ENCODE assay signal across 1 cellular context in the genomic region with DNA sequence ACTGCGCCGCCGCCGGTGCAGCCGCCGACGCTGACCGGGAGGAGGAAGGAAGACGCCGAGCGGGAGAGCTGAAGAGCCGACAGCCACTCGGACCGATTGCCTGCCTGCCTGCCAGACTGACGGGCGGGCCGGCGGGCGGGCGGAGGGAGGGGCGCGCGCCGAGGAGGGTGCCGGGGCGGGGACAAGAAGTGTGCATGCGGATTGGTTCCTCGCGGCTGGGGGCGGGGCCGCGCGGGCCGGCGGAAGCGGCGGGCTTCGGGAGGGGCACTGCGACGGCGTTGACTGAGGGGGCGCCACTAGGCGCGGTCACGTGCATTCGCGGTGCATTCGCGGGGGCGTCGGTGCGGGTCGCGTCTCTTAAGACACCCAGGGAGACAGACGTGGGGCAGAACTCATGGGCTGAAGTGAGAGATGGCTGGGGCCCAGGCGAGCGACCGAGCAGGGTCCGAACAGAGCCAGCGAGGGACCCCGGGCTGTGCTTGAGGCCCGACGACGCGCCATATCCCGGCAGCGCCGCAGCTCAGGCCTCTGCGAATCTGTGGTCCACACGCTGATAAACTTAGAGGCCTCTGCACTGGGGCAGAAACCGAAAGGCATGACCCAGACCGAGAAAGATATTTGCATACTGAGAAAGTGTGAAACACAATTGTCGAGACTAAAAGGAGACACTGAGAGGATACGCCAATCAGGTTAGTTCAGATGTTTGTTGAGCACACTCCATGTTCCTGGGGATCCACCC.
TF ChIP-seq lines count a peak whose summit lies in the region.

A gene (minus strand): TSS at position 118 of the 739 bp plus-strand sequence. CDS start 205 bp downstream, outside the sequence.

TF ChIP-seq in HepG2, 621 proteins besides CTCF, POLR2A, EP300 and RAD21 (continued from another document and continues in another):
- TF ChIP-seq, protein P1, sequence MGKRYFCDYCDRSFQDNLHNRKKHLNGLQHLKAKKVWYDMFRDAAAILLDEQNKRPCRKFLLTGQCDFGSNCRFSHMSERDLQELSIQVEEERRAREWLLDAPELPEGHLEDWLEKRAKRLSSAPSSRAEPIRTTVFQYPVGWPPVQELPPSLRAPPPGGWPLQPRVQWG (CRISPR knock-in tag; IDR thresholded peaks at IDR 0.05; ENCODE audit: borderline replicate concordance, low read depth), result no peak
- no peak for TF ChIP-seq SYNCRIP (IDR thresholded peaks at IDR 0.05; ENCODE audit: insufficient read depth, low read depth, low read length)
- no peak for TF ChIP-seq ZNF180 (CRISPR knock-in tag; IDR thresholded peaks at IDR 0.05; ENCODE audit: borderline replicate concordance, low read depth)
- TF ChIP-seq GZF1 (CRISPR knock-in tag; IDR thresholded peaks at IDR 0.05), result no peak
- TF ChIP-seq ATAD3A (CRISPR knock-in tag; IDR thresholded peaks at IDR 0.05), result no peak
- TF ChIP-seq ZNF616 (CRISPR knock-in tag; IDR thresholded peaks at IDR 0.05; ENCODE audit: low read depth), result peak; percentile 85; the same call in 1 of the 2 replicates
- peak; percentile 77; the same call in 1 of the 2 replicates for TF ChIP-seq TOE1 (CRISPR knock-in tag; IDR thresholded peaks at IDR 0.05)
- TF ChIP-seq REL (CRISPR knock-in tag; conservative IDR thresholded peaks at IDR 0.05), result peak; percentile 80
- no peak for TF ChIP-seq KLF9 (CRISPR knock-in tag; IDR thresholded peaks at IDR 0.05; ENCODE audit: low read depth)
- no peak for TF ChIP-seq NFE2 (CRISPR knock-in tag; IDR thresholded peaks at IDR 0.05)
- TF ChIP-seq CHCHD3 (CRISPR knock-in tag; IDR thresholded peaks at IDR 0.05), result peak; percentile 46; the same call in 1 of the 2 replicates
- TF ChIP-seq MTF2 (CRISPR knock-in tag; IDR thresholded peaks at IDR 0.05; ENCODE audit: borderline replicate concordance), result no peak
- TF ChIP-seq, protein P2, sequence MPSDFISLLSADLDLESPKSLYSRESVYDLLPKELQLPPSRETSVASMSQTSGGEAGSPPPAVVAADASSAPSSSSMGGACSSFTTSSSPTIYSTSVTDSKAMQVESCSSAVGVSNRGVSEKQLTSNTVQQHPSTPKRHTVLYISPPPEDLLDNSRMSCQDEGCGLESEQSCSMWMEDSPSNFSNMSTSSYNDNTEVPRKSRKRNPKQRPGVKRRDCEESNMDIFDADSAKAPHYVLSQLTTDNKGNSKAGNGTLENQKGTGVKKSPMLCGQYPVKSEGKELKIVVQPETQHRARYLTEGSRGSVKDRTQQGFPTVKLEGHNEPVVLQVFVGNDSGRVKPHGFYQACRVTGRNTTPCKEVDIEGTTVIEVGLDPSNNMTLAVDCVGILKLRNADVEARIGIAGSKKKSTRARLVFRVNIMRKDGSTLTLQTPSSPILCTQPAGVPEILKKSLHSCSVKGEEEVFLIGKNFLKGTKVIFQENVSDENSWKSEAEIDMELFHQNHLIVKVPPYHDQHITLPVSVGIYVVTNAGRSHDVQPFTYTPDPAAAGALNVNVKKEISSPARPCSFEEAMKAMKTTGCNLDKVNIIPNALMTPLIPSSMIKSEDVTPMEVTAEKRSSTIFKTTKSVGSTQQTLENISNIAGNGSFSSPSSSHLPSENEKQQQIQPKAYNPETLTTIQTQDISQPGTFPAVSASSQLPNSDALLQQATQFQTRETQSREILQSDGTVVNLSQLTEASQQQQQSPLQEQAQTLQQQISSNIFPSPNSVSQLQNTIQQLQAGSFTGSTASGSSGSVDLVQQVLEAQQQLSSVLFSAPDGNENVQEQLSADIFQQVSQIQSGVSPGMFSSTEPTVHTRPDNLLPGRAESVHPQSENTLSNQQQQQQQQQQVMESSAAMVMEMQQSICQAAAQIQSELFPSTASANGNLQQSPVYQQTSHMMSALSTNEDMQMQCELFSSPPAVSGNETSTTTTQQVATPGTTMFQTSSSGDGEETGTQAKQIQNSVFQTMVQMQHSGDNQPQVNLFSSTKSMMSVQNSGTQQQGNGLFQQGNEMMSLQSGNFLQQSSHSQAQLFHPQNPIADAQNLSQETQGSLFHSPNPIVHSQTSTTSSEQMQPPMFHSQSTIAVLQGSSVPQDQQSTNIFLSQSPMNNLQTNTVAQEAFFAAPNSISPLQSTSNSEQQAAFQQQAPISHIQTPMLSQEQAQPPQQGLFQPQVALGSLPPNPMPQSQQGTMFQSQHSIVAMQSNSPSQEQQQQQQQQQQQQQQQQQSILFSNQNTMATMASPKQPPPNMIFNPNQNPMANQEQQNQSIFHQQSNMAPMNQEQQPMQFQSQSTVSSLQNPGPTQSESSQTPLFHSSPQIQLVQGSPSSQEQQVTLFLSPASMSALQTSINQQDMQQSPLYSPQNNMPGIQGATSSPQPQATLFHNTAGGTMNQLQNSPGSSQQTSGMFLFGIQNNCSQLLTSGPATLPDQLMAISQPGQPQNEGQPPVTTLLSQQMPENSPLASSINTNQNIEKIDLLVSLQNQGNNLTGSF (CRISPR knock-in tag; IDR thresholded peaks at IDR 0.05), result peak; percentile 88; the same call in 1 of the 2 replicates
- peak; percentile 80; the same call in 1 of the 2 replicates for TF ChIP-seq ZNF772 (CRISPR knock-in tag; IDR thresholded peaks at IDR 0.05)
- TF ChIP-seq NKX3-1 (CRISPR knock-in tag; IDR thresholded peaks at IDR 0.05), result peak; percentile 77; the same call in 1 of the 2 replicates
- TF ChIP-seq, protein P3, sequence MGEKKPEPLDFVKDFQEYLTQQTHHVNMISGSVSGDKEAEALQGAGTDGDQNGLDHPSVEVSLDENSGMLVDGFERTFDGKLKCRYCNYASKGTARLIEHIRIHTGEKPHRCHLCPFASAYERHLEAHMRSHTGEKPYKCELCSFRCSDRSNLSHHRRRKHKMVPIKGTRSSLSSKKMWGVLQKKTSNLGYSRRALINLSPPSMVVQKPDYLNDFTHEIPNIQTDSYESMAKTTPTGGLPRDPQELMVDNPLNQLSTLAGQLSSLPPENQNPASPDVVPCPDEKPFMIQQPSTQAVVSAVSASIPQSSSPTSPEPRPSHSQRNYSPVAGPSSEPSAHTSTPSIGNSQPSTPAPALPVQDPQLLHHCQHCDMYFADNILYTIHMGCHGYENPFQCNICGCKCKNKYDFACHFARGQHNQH (CRISPR knock-in tag; IDR thresholded peaks at IDR 0.05), result peak; percentile 77
- TF ChIP-seq SRSF9 (IDR thresholded peaks at IDR 0.05; ENCODE audit: borderline replicate concordance, insufficient read depth, low read depth, low read length, poor library complexity, severe bottlenecking), result no peak
- peak; percentile 85 for TF ChIP-seq CBX1 (IDR thresholded peaks at IDR 0.05; ENCODE audit: low read depth)
- peak; percentile 79; the same call in 1 of the 2 replicates for TF ChIP-seq HOXA5 (CRISPR knock-in tag; IDR thresholded peaks at IDR 0.05)
- no peak for TF ChIP-seq SIN3B (IDR thresholded peaks at IDR 0.05; ENCODE audit: low read length)
- no peak for TF ChIP-seq ZNF33A (CRISPR knock-in tag; IDR thresholded peaks at IDR 0.05; ENCODE audit: borderline replicate concordance)
- TF ChIP-seq, protein P4, sequence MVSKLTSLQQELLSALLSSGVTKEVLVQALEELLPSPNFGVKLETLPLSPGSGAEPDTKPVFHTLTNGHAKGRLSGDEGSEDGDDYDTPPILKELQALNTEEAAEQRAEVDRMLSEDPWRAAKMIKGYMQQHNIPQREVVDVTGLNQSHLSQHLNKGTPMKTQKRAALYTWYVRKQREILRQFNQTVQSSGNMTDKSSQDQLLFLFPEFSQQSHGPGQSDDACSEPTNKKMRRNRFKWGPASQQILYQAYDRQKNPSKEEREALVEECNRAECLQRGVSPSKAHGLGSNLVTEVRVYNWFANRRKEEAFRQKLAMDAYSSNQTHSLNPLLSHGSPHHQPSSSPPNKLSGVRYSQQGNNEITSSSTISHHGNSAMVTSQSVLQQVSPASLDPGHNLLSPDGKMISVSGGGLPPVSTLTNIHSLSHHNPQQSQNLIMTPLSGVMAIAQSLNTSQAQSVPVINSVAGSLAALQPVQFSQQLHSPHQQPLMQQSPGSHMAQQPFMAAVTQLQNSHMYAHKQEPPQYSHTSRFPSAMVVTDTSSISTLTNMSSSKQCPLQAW (CRISPR knock-in tag; IDR thresholded peaks at IDR 0.05), result no peak
- no peak; the same call in 1 of the 2 replicates for TF ChIP-seq ZFP1 (CRISPR knock-in tag; IDR thresholded peaks at IDR 0.05)
- peak; percentile 95 for TF ChIP-seq ARNT2 (CRISPR knock-in tag; IDR thresholded peaks at IDR 0.05; ENCODE audit: low read depth)
- no peak for TF ChIP-seq HNRNPH1 (optimal IDR thresholded peaks at IDR 0.05; ENCODE audit: low read depth, low read length)
- TF ChIP-seq HOXA9 (CRISPR knock-in tag; IDR thresholded peaks at IDR 0.05; ENCODE audit: borderline replicate concordance), result 0 out of 2 replicates have a peak, but pooled peaks have one; percentile 88
- no peak for TF ChIP-seq ARNT (IDR thresholded peaks at IDR 0.05)
- TF ChIP-seq, protein P5, sequence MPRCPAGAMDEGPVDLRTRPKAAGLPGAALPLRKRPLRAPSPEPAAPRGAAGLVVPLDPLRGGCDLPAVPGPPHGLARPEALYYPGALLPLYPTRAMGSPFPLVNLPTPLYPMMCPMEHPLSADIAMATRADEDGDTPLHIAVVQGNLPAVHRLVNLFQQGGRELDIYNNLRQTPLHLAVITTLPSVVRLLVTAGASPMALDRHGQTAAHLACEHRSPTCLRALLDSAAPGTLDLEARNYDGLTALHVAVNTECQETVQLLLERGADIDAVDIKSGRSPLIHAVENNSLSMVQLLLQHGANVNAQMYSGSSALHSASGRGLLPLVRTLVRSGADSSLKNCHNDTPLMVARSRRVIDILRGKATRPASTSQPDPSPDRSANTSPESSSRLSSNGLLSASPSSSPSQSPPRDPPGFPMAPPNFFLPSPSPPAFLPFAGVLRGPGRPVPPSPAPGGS (CRISPR knock-in tag; IDR thresholded peaks at IDR 0.05), result no peak; the same call in 1 of the 2 replicates
- no peak for TF ChIP-seq CHD4 (IDR thresholded peaks at IDR 0.05; ENCODE audit: borderline replicate concordance, low read length)
- no peak for TF ChIP-seq SOX6 (IDR thresholded peaks at IDR 0.05)
- peak; percentile 77; the same call in 1 of the 2 replicates for TF ChIP-seq SOX6 (CRISPR knock-in tag; IDR thresholded peaks at IDR 0.05)
- TF ChIP-seq, protein P6, sequence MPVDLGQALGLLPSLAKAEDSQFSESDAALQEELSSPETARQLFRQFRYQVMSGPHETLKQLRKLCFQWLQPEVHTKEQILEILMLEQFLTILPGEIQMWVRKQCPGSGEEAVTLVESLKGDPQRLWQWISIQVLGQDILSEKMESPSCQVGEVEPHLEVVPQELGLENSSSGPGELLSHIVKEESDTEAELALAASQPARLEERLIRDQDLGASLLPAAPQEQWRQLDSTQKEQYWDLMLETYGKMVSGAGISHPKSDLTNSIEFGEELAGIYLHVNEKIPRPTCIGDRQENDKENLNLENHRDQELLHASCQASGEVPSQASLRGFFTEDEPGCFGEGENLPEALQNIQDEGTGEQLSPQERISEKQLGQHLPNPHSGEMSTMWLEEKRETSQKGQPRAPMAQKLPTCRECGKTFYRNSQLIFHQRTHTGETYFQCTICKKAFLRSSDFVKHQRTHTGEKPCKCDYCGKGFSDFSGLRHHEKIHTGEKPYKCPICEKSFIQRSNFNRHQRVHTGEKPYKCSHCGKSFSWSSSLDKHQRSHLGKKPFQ (CRISPR knock-in tag; IDR thresholded peaks at IDR 0.05; ENCODE audit: insufficient replicate concordance), result no peak
- TF ChIP-seq, protein P7, sequence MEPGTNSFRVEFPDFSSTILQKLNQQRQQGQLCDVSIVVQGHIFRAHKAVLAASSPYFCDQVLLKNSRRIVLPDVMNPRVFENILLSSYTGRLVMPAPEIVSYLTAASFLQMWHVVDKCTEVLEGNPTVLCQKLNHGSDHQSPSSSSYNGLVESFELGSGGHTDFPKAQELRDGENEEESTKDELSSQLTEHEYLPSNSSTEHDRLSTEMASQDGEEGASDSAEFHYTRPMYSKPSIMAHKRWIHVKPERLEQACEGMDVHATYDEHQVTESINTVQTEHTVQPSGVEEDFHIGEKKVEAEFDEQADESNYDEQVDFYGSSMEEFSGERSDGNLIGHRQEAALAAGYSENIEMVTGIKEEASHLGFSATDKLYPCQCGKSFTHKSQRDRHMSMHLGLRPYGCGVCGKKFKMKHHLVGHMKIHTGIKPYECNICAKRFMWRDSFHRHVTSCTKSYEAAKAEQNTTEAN (CRISPR knock-in tag; conservative IDR thresholded peaks at IDR 0.05), result no peak; the same call in 1 of the 2 replicates
- TF ChIP-seq, protein P8, sequence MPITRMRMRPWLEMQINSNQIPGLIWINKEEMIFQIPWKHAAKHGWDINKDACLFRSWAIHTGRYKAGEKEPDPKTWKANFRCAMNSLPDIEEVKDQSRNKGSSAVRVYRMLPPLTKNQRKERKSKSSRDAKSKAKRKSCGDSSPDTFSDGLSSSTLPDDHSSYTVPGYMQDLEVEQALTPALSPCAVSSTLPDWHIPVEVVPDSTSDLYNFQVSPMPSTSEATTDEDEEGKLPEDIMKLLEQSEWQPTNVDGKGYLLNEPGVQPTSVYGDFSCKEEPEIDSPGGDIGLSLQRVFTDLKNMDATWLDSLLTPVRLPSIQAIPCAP (CRISPR knock-in tag; IDR thresholded peaks at IDR 0.05; ENCODE audit: low read depth), result no peak
- TF ChIP-seq, protein P9, sequence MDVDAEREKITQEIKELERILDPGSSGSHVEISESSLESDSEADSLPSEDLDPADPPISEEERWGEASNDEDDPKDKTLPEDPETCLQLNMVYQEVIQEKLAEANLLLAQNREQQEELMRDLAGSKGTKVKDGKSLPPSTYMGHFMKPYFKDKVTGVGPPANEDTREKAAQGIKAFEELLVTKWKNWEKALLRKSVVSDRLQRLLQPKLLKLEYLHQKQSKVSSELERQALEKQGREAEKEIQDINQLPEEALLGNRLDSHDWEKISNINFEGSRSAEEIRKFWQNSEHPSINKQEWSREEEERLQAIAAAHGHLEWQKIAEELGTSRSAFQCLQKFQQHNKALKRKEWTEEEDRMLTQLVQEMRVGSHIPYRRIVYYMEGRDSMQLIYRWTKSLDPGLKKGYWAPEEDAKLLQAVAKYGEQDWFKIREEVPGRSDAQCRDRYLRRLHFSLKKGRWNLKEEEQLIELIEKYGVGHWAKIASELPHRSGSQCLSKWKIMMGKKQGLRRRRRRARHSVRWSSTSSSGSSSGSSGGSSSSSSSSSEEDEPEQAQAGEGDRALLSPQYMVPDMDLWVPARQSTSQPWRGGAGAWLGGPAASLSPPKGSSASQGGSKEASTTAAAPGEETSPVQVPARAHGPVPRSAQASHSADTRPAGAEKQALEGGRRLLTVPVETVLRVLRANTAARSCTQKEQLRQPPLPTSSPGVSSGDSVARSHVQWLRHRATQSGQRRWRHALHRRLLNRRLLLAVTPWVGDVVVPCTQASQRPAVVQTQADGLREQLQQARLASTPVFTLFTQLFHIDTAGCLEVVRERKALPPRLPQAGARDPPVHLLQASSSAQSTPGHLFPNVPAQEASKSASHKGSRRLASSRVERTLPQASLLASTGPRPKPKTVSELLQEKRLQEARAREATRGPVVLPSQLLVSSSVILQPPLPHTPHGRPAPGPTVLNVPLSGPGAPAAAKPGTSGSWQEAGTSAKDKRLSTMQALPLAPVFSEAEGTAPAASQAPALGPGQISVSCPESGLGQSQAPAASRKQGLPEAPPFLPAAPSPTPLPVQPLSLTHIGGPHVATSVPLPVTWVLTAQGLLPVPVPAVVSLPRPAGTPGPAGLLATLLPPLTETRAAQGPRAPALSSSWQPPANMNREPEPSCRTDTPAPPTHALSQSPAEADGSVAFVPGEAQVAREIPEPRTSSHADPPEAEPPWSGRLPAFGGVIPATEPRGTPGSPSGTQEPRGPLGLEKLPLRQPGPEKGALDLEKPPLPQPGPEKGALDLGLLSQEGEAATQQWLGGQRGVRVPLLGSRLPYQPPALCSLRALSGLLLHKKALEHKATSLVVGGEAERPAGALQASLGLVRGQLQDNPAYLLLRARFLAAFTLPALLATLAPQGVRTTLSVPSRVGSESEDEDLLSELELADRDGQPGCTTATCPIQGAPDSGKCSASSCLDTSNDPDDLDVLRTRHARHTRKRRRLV (CRISPR knock-in tag; IDR thresholded peaks at IDR 0.05), result peak; percentile 21; the same call in 1 of the 2 replicates
- TF ChIP-seq EHMT2 (IDR thresholded peaks at IDR 0.05; ENCODE audit: borderline replicate concordance, low read depth, low read length), result no peak
- TF ChIP-seq SP140L (CRISPR knock-in tag; IDR thresholded peaks at IDR 0.05; ENCODE audit: borderline replicate concordance), result no peak
- TF ChIP-seq ZNF746 (CRISPR knock-in tag; IDR thresholded peaks at IDR 0.05), result no peak
- TF ChIP-seq KLF15 (CRISPR knock-in tag; IDR thresholded peaks at IDR 0.05; ENCODE audit: borderline replicate concordance), result no peak
- TF ChIP-seq MIXL1 (CRISPR knock-in tag; IDR thresholded peaks at IDR 0.05), result peak; percentile 16; the same call in 1 of the 2 replicates
